28 cellular contexts compared by ENCODE assay signal in the genomic region with DNA sequence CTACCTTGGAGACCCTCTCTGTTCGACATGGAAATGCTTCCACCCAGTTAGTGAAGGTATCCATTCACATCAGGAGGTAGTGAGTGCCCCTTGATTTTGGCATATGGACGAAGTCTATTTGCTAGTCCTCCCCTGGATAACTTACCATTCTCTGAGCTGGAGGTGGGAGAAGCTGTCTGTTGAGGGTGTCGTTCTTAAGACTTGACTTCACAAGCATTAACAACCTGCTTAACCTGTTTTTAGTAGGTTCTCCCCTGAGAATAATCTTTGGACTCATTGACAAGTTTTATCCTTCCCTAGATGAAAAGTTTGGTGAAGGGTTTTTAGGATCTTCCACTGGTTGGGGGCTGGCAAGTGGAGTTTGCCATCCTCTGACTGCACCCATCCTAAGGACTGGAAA.
"Had no signal": no experiment of that assay in that cellular context is flagged by ENCODE, and none has a peak within 500 bp of the region (broad histone marks: within the 10 kb centered on the region; RNA-seq: fewer than 3 reads in every experiment).

No MANE protein-coding gene starts in this region.

- ATAC-seq: activated CD8-positive, alpha-beta memory T cell treated with anti-CD3 and anti-CD28 coated beads, Interleukin-2, amount 10 ng/mL, durations not matched to agents 7 days and 5 days; activated CD8-positive, alpha-beta T cell treated with anti-CD3 and anti-CD28 coated beads for 36 hours; gastroesophageal sphincter; mucosa of descending colon; right lobe of liver had no signal

- FAIRE-seq: islet of Langerhans, TTC549 had no signal

- H3K36me3 ChIP-seq: esophagus muscularis mucosa, gastroesophageal sphincter, right lobe of liver, uterus, WERI-Rb-1 had no signal

- H3K4me1 Mint-ChIP-seq: activated CD4-positive, alpha-beta T cell treated with anti-CD3 and anti-CD28 coated beads, Interleukin-2, amount 10 ng/mL, durations not matched to agents 7 days and 5 days; activated CD8-positive, alpha-beta memory T cell treated with anti-CD3 and anti-CD28 coated beads, Interleukin-2, amount 10 ng/mL, durations not matched to agents 7 days and 5 days; activated naive CD4-positive, alpha-beta T cell treated with anti-CD3 and anti-CD28 coated beads, Interleukin-2, amount 10 ng/mL, durations not matched to agents 7 days and 5 days had no signal

- H3K27me3 Mint-ChIP-seq: activated CD4-positive, alpha-beta T cell treated with anti-CD3 and anti-CD28 coated beads, Interleukin-2, amount 10 ng/mL, durations not matched to agents 7 days and 5 days; activated CD8-positive, alpha-beta memory T cell treated with anti-CD3 and anti-CD28 coated beads, Interleukin-2, amount 10 ng/mL, durations not matched to agents 7 days and 5 days; activated CD8-positive, alpha-beta T cell treated with anti-CD3 and anti-CD28 coated beads for 36 hours; activated naive CD4-positive, alpha-beta T cell treated with anti-CD3 and anti-CD28 coated beads, Interleukin-2, amount 10 ng/mL, durations not matched to agents 7 days and 5 days; dendritic cell treated with granulocyte-macrophage colony-stimulating factor and Interleukin-4, amounts not matched to agents 40 ng/mL and 50 ng/mL, for 4 days had no signal

- H3K36me3 Mint-ChIP-seq: activated CD8-positive, alpha-beta memory T cell treated with anti-CD3 and anti-CD28 coated beads, Interleukin-2, amount 10 ng/mL, durations not matched to agents 7 days and 5 days; activated naive CD4-positive, alpha-beta T cell treated with anti-CD3 and anti-CD28 coated beads, Interleukin-2, amount 10 ng/mL, durations not matched to agents 7 days and 5 days had no signal

- H3K4me3 Mint-ChIP-seq: activated CD4-positive, alpha-beta T cell treated with anti-CD3 and anti-CD28 coated beads, Interleukin-2, amount 10 ng/mL, durations not matched to agents 7 days and 5 days; activated CD8-positive, alpha-beta memory T cell treated with anti-CD3 and anti-CD28 coated beads, Interleukin-2, amount 10 ng/mL, durations not matched to agents 7 days and 5 days; activated CD8-positive, alpha-beta T cell treated with anti-CD3 and anti-CD28 coated beads for 36 hours; activated naive CD4-positive, alpha-beta T cell treated with anti-CD3 and anti-CD28 coated beads, Interleukin-2, amount 10 ng/mL, durations not matched to agents 7 days and 5 days; dendritic cell treated with granulocyte-macrophage colony-stimulating factor and Interleukin-4, amounts not matched to agents 40 ng/mL and 50 ng/mL, for 4 days had no signal

- H3K4me1 ChIP-seq: esophagus muscularis mucosa, gastroesophageal sphincter, right lobe of liver, testis, uterus had no signal

- H3K9me3 ChIP-seq: esophagus muscularis mucosa, gastroesophageal sphincter, right lobe of liver, testis, uterus had no signal

- H3K9me3 Mint-ChIP-seq: activated CD4-positive, alpha-beta T cell treated with anti-CD3 and anti-CD28 coated beads, Interleukin-2, amount 10 ng/mL, durations not matched to agents 7 days and 5 days had no signal

- H3K27ac Mint-ChIP-seq: activated CD4-positive, alpha-beta T cell treated with anti-CD3 and anti-CD28 coated beads, Interleukin-2, amount 10 ng/mL, durations not matched to agents 7 days and 5 days; activated CD8-positive, alpha-beta memory T cell treated with anti-CD3 and anti-CD28 coated beads, Interleukin-2, amount 10 ng/mL, durations not matched to agents 7 days and 5 days; activated CD8-positive, alpha-beta T cell treated with anti-CD3 and anti-CD28 coated beads for 36 hours; activated naive CD4-positive, alpha-beta T cell treated with anti-CD3 and anti-CD28 coated beads, Interleukin-2, amount 10 ng/mL, durations not matched to agents 7 days and 5 days; dendritic cell treated with granulocyte-macrophage colony-stimulating factor and Interleukin-4, amounts not matched to agents 40 ng/mL and 50 ng/mL, for 4 days had no signal

- H3K27me3 ChIP-seq: esophagus muscularis mucosa, gastroesophageal sphincter, right lobe of liver, testis, uterus had no signal

- H3K27ac ChIP-seq: esophagus muscularis mucosa, gastroesophageal sphincter, right lobe of liver, testis, uterus, WERI-Rb-1 had no signal

- DNase-seq: activated CD4-positive, alpha-beta T cell treated with anti-CD3 and anti-CD28 coated beads, Interleukin-2, amount 10 ng/mL, durations not matched to agents 7 days and 5 days; activated CD4-positive, CD25-positive, alpha-beta regulatory T cell treated with anti-CD3 and anti-CD28 coated beads, Interleukin-2, amount 50 U/mL, for 72 hours; activated CD8-positive, alpha-beta memory T cell treated with anti-CD3 and anti-CD28 coated beads, Interleukin-2, amount 10 ng/mL, durations not matched to agents 7 days and 5 days; activated CD8-positive, alpha-beta T cell treated with anti-CD3 and anti-CD28 coated beads for 36 hours; activated effector memory CD4-positive, alpha-beta T cell treated with anti-CD3 and anti-CD28 coated beads, Interleukin-2, amount 50 U/mL, for 16 hours; activated naive CD4-positive, alpha-beta T cell treated with anti-CD3 and anti-CD28 coated beads, Interleukin-2, amount 10 ng/mL, durations not matched to agents 7 days and 5 days; activated T-cell treated with anti-CD3 and anti-CD28 coated beads for 4 hours; amygdala; effector CD8-positive, alpha-beta T cell; head of caudate nucleus; hypothalamus; left cardiac atrium; mesendoderm; mucosa of descending colon; occipital lobe; posterior cingulate gyrus; right lobe of liver; stimulated activated CD4-positive, alpha-beta T cell treated with anti-CD3 and anti-CD28 coated beads, Interleukin-4, amount 100 ng/mL, for 1 hour; stimulated activated naive CD4-positive, alpha-beta T cell; testis; trophoblast cell; uterus; WERI-Rb-1 had no signal

- H3K4me3 ChIP-seq: esophagus muscularis mucosa, gastroesophageal sphincter, mucosa of descending colon, right lobe of liver, testis, uterus had no signal
